In the genomic region with DNA sequence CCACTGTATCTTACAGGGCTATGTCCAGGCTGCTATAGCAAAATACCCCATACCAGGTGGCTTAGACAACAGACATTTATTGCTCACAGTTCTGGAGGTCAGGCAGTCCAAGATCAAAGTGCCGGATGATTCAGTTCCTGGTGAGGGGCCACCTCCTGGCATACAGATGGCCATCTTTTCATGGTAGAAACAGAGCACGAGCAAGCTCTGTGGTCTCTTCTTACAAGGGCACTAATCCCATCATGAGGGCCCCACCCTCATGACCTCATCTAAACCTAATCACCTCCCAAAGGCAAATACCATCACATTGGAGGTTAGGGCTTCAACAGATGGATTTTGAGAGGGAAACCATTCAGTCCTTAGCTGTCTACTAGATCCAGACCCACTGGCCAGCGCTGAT, we compare ENCODE assay signal across 22 cellular contexts.
"Had no signal": no experiment of that assay in that cellular context is flagged by ENCODE, and none has a peak within 500 bp of the region (broad histone marks: within the 10 kb centered on the region; RNA-seq: fewer than 3 reads in every experiment).

No MANE protein-coding gene starts in this region.

- DNase-seq: IMR-90, Karpas-422, KG1, MV-4-11, NCI-H1048, NCI-H1105, NCI-H1417, NCI-H1436 treated with DMSO at 0.1 percent for 48 hours, NCI-H1694, NCI-H187 treated with DMSO at 0.1 percent for 48 hours, NCI-H2029 treated with DMSO at 0.1 percent for 48 hours, NCI-H2171 treated with DMSO at 0.1 percent for 48 hours, NCI-H345, NCI-H446 treated with DMSO at 0.1 percent for 48 hours, NCI-H510A treated with DMSO at 0.1 percent for 48 hours, SHP77 treated with DMSO at 0.1 percent for 48 hours, SJCRH30 had no signal

- H3K9me3 ChIP-seq: SJCRH30 had no signal

- FAIRE-seq: RCC 7860 had no signal

- H3K27ac ChIP-seq: HL-60, RWPE1, SJCRH30 had no signal

- H3K4me1 ChIP-seq: SJCRH30 had no signal

- H3K36me3 ChIP-seq: SJCRH30 had no signal

- H3K27me3 ChIP-seq: SJCRH30 had no signal

- ATAC-seq: Right ventricle myocardium inferior, SK-N-SH treated with all-trans-retinoic acid at 6 μM for 48 hours had no signal

- H3K4me3 ChIP-seq: SJCRH30 had no signal
